Comparison of ENCODE assay signal across 22 cellular contexts in the genomic region with DNA sequence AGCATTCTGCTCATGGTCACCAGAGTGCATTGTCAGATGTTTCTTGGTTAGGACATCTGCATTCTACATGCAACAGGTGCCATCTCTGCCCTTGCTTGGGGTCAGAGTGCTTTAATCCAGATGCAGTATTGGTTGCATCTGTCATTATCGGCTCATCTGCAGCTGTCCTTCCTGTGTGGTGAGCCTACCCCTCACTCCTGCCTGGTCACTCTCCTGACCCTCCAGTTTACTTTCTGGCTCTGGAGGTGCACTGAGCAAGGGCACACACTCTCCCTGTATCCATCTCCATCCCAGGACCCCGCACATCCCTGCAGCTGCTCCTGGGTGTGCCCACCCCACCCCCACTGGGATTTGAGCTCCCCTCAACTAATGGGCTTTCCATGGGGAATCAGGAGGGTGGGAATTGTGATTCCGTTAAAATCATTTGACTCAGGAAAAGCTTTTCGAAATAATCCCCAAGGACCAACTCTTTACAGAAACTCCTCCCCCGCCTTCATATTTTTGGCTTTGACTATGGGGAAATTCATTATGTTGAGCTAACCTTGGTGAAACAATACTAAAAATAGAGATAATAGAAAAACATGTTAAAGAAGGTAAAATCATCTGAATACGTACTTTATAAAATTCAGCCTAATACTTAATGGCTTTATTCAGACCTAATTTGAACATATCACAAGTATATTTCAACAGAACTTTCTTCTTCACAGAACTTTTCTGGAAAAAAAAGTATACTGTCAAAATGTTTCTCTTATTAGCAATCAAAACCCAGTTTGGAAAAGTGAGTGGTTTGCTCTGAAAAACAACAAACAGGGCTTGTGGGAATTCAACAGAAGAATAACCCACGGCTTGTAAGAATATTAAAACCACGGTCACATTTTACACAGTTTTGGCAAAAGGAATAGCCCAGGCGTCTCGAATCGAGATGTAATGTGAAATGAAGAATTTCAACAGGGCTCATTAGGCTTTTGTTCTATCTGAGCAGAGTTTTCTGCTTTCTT.
DNase-seq lines count a peak whose midpoint lies in the region; ATAC-seq and TF ChIP-seq lines count a peak whose summit lies in the region.
"Had no signal": no experiment of that assay in that cellular context is flagged by ENCODE, and none has a peak within 500 bp of the region (broad histone marks: within the 10 kb centered on the region; RNA-seq: fewer than 3 reads in every experiment).

No MANE protein-coding gene starts in this region.

- H3K27ac Mint-ChIP-seq in MCF 10A (ENCODE audit: low read depth, unreplicated experiment) = no peak overlapping the region
- no peak overlapping the region for H3K27ac Mint-ChIP-seq in activated CD4-positive, alpha-beta T cell treated with anti-CD3 and anti-CD28 coated beads for 36 hours
- H3K27ac Mint-ChIP-seq: activated CD4-positive, alpha-beta memory T cell treated with anti-CD3 and anti-CD28 coated beads, Interleukin-2, amount 10 ng/mL, durations not matched to agents 7 days and 5 days; activated naive CD4-positive, alpha-beta T cell treated with anti-CD3 and anti-CD28 coated beads, Interleukin-2, amount 10 ng/mL, durations not matched to agents 7 days and 5 days; B cell; dendritic cell treated with granulocyte-macrophage colony-stimulating factor and Interleukin-4, amounts not matched to agents 40 ng/mL and 50 ng/mL, for 4 days; memory B cell had no signal

- intact Hi-C loops in breast epithelium (cut with DNase I; ENCODE audit: low total_unique reads) = no loop called here
- intact Hi-C loops in MCF 10A (cut with micrococcal nuclease) = no loop called here
- intact Hi-C loops in esophagus squamous epithelium (cut with DNase I) = no loop called here
- intact Hi-C loops in ovary (cut with DNase I) = loop anchor here in 1 of 4 donors (5.0 kb wide), 1 partner anchor 35 kb away; no protein-coding TSS in a partner anchor
- intact Hi-C loops in tibial artery (cut with DNase I; ENCODE audit: low total_unique reads) = no loop called here
- intact Hi-C loops in activated CD4-positive, alpha-beta T cell treated with anti-CD3 and anti-CD28 coated beads for 36 hours (cut with DNase I, micrococcal nuclease) = no loop called here

- no peaks in the 10 kb centered on the region for H3K9me3 ChIP-seq in breast epithelium
- no peaks in the 10 kb centered on the region for H3K9me3 ChIP-seq in esophagus squamous epithelium
- no peaks in the 10 kb centered on the region for H3K9me3 ChIP-seq in ovary
- H3K9me3 ChIP-seq in tibial artery = no peaks in the 10 kb centered on the region
- H3K9me3 ChIP-seq: body of pancreas, HAP-1 had no signal

- peak overlapping the region; percentile 25 to 33 for H3K27ac ChIP-seq in breast epithelium
- H3K27ac ChIP-seq in esophagus squamous epithelium = peak overlapping the region in 3 of 4 donors; percentile 16 to 49 (median 25)
- H3K27ac ChIP-seq in ovary = peak overlapping the region; percentile 14 to 74
- peak overlapping the region; percentile 67 to 81 for H3K27ac ChIP-seq in tibial artery
- H3K27ac ChIP-seq: 22Rv1, body of pancreas, WERI-Rb-1 had no signal

- CTCF ChIA-PET in MCF 10A (lab: Yijun Ruan, JAX) = no interaction called here
- CTCF ChIA-PET in activated CD4-positive, alpha-beta T cell treated with anti-CD3 and anti-CD28 coated beads for 36 hours (lab: Charles Lee) = no interaction called here

- H3K4me3 Mint-ChIP-seq in MCF 10A (ENCODE audit: unreplicated experiment) = no peak overlapping the region
- H3K4me3 Mint-ChIP-seq in activated CD4-positive, alpha-beta T cell treated with anti-CD3 and anti-CD28 coated beads for 36 hours = no peak overlapping the region
- H3K4me3 Mint-ChIP-seq: activated CD4-positive, alpha-beta memory T cell treated with anti-CD3 and anti-CD28 coated beads, Interleukin-2, amount 10 ng/mL, durations not matched to agents 7 days and 5 days; activated naive CD4-positive, alpha-beta T cell treated with anti-CD3 and anti-CD28 coated beads, Interleukin-2, amount 10 ng/mL, durations not matched to agents 7 days and 5 days; B cell; dendritic cell treated with granulocyte-macrophage colony-stimulating factor and Interleukin-4, amounts not matched to agents 40 ng/mL and 50 ng/mL, for 4 days; memory B cell had no signal

- H3K9me3 Mint-ChIP-seq in MCF 10A (ENCODE audit: unreplicated experiment) = no peaks in the 10 kb centered on the region
- H3K9me3 Mint-ChIP-seq in activated CD4-positive, alpha-beta T cell treated with anti-CD3 and anti-CD28 coated beads for 36 hours (ENCODE audit: low read depth) = peaks cover 8% of the 10 kb centered on the region

- ATAC-seq in activated CD4-positive, alpha-beta T cell treated with anti-CD3 and anti-CD28 coated beads for 36 hours = no peak
- ATAC-seq: body of pancreas had no signal

- H3K27me3 ChIP-seq in breast epithelium = no peaks in the 10 kb centered on the region
- H3K27me3 ChIP-seq in esophagus squamous epithelium = no peaks in the 10 kb centered on the region
- H3K27me3 ChIP-seq in ovary = no peaks in the 10 kb centered on the region
- H3K27me3 ChIP-seq in tibial artery = no peaks in the 10 kb centered on the region
- H3K27me3 ChIP-seq: body of pancreas had no signal

- TF ChIP-seq POLR2A in breast epithelium (IDR thresholded peaks at IDR 0.05) (no peak), esophagus squamous epithelium (IDR thresholded peaks at IDR 0.05) (no peak), ovary (IDR thresholded peaks at IDR 0.05) (no peak)

- H3K27me3 Mint-ChIP-seq in MCF 10A (ENCODE audit: insufficient read depth, unreplicated experiment) = no peaks in the 10 kb centered on the region
- H3K27me3 Mint-ChIP-seq in activated CD4-positive, alpha-beta T cell treated with anti-CD3 and anti-CD28 coated beads for 36 hours = peaks cover 34% of the 10 kb centered on the region

- H3K36me3 ChIP-seq in breast epithelium (no peaks in the 10 kb centered on the region), esophagus squamous epithelium (no peaks in the 10 kb centered on the region), ovary (no peaks in the 10 kb centered on the region), tibial artery (no peaks in the 10 kb centered on the region)
- H3K36me3 ChIP-seq: HAP-1, WERI-Rb-1 had no signal

- 45 to 67% methylated on average over 10 to 11 of the region's 11 CpGs for WGBS in esophagus squamous epithelium, 2 donors
- 10 to 16% (median 10%) methylated on average over 11 of the region's 11 CpGs for WGBS in ovary, 3 donors

- H3K4me1 ChIP-seq in breast epithelium = peaks cover 0 to 5% of the 10 kb centered on the region in 2 donors
- H3K4me1 ChIP-seq in esophagus squamous epithelium = peaks cover 0 to 42% (median 7%) of the 10 kb centered on the region in 3 donors
- peaks cover 31% of the 10 kb centered on the region for H3K4me1 ChIP-seq in ovary (ENCODE audit: insufficient read depth)
- peaks cover 0 to 97% (median 68%) of the 10 kb centered on the region in 4 donors for H3K4me1 ChIP-seq in tibial artery
- H3K4me1 ChIP-seq: body of pancreas, HAP-1 had no signal

- POLR2A ChIA-PET in MCF 10A (lab: Yijun Ruan, JAX) = no interaction called here
- POLR2A ChIA-PET in activated CD4-positive, alpha-beta T cell treated with anti-CD3 and anti-CD28 coated beads for 36 hours (lab: Charles Lee) = no interaction called here

- H3K36me3 Mint-ChIP-seq in MCF 10A (ENCODE audit: insufficient read depth, unreplicated experiment) = no peaks in the 10 kb centered on the region
- no peaks in the 10 kb centered on the region for H3K36me3 Mint-ChIP-seq in activated CD4-positive, alpha-beta T cell treated with anti-CD3 and anti-CD28 coated beads for 36 hours (ENCODE audit: low read depth)
- H3K36me3 Mint-ChIP-seq: activated naive CD4-positive, alpha-beta T cell treated with anti-CD3 and anti-CD28 coated beads, Interleukin-2, amount 10 ng/mL, durations not matched to agents 7 days and 5 days; memory B cell had no signal

- DNase-seq in breast epithelium (ENCODE audit: low spot score in 2 of 2) = no peak
- no peak for DNase-seq in MCF 10A (ENCODE audit: unreplicated experiment)
- DNase-seq in esophagus squamous epithelium (lab: John Stamatoyannopoulos, UW) = no peak
- no peak for DNase-seq in ovary
- no peak for DNase-seq in tibial artery
- no peak for DNase-seq in H4 (ENCODE audit: low spot score)
- no peak for DNase-seq in hepatic stellate cell (ENCODE audit: low spot score)
- DNase-seq in activated CD4-positive, alpha-beta T cell treated with anti-CD3 and anti-CD28 coated beads for 36 hours = no peak
- DNase-seq: activated CD4-positive, alpha-beta memory T cell treated with anti-CD3 and anti-CD28 coated beads, Interleukin-2, amount 10 ng/mL, durations not matched to agents 7 days and 5 days; activated naive CD4-positive, alpha-beta T cell treated with anti-CD3 and anti-CD28 coated beads, Interleukin-2, amount 10 ng/mL, durations not matched to agents 7 days and 5 days; activated T-cell treated with anti-CD3 and anti-CD28 coated beads, Interleukin-2, amount 50 U/mL, for 1 hour; body of pancreas; head of caudate nucleus; NCI-H1048; NCI-H2029 treated with DMSO at 0.1 percent for 48 hours; stimulated activated CD4-positive, alpha-beta T cell treated with anti-CD3 and anti-CD28 coated beads, Interleukin-4, amount 100 ng/mL, for 1 hour; WERI-Rb-1 had no signal

- no peak for TF ChIP-seq EP300 in ovary (IDR thresholded peaks at IDR 0.05)

- no TSS peak for BruUV-seq in MCF 10A (replicated peaks; lab: Mats Ljungman, UMichigan)

- TF ChIP-seq CTCF in breast epithelium (IDR thresholded peaks at IDR 0.05) = no peak
- no peak for TF ChIP-seq CTCF in MCF 10A (IDR thresholded peaks at IDR 0.05; ENCODE audit: unreplicated experiment)
- TF ChIP-seq CTCF in esophagus squamous epithelium (IDR thresholded peaks at IDR 0.05) = no peak
- TF ChIP-seq CTCF in ovary (IDR thresholded peaks at IDR 0.05) = no peak
- TF ChIP-seq CTCF in tibial artery (IDR thresholded peaks at IDR 0.05) = no peak

- no peak overlapping the region for H3K4me3 ChIP-seq in breast epithelium
- no peak overlapping the region for H3K4me3 ChIP-seq in esophagus squamous epithelium
- H3K4me3 ChIP-seq in ovary = no peak overlapping the region
- no peak overlapping the region for H3K4me3 ChIP-seq in tibial artery
- H3K4me3 ChIP-seq: body of pancreas, HAP-1 had no signal

- H3K4me1 Mint-ChIP-seq in MCF 10A (ENCODE audit: insufficient read depth, unreplicated experiment) = peaks cover 16% of the 10 kb centered on the region
- peaks cover 6% of the 10 kb centered on the region for H3K4me1 Mint-ChIP-seq in activated CD4-positive, alpha-beta T cell treated with anti-CD3 and anti-CD28 coated beads for 36 hours
- H3K4me1 Mint-ChIP-seq: activated CD4-positive, alpha-beta memory T cell treated with anti-CD3 and anti-CD28 coated beads, Interleukin-2, amount 10 ng/mL, durations not matched to agents 7 days and 5 days; activated naive CD4-positive, alpha-beta T cell treated with anti-CD3 and anti-CD28 coated beads, Interleukin-2, amount 10 ng/mL, durations not matched to agents 7 days and 5 days; memory B cell had no signal
